In genomic region chr14:35410858-35411257, GRCh38 we compare ENCODE assay signal across 17 cellular contexts. TPM values are rescaled to one million over a fixed set of nuclear protein-coding genes. Genes with fewer than 3 reads are reported as not detected.
DNase-seq lines count a peak whose midpoint lies in the region; ATAC-seq and TF ChIP-seq lines count a peak whose summit lies in the region.
"Had no signal": no experiment of that assay in that cellular context is flagged by ENCODE, and none has a peak within 500 bp of the region (broad histone marks: within the 10 kb centered on the region; RNA-seq: fewer than 3 reads in every experiment).

No MANE protein-coding gene starts in this region.

- H3K4me3 ChIP-seq in right atrium auricular region (no peak overlapping the region), epithelial cell of esophagus (ENCODE audit: low read length) (no peak overlapping the region), sigmoid colon (no peak overlapping the region)
- H3K4me3 ChIP-seq: BLaER1 had no signal

- H3K27me3 Mint-ChIP-seq in CD4-positive, alpha-beta T cell: no peaks in the 10 kb centered on the region

- TF ChIP-seq EP300 in sigmoid colon (IDR thresholded peaks at IDR 0.05): no peak

- CTCF ChIA-PET in CD4-positive, alpha-beta T cell (lab: Charles Lee): interaction anchor here (0.7 to 1.0 kb wide), 2 partner anchors 178 to 428 kb away, joined by 3 read pairs; partner anchors contain the start of gene SRP54

- no peaks in the 10 kb centered on the region for H3K9me3 Mint-ChIP-seq in CD4-positive, alpha-beta T cell
- H3K9me3 Mint-ChIP-seq: CD8-positive, alpha-beta T cell had no signal

- H3K4me1 ChIP-seq in right atrium auricular region (peaks cover 0 to 32% of the 10 kb centered on the region in 2 donors), sigmoid colon (peaks cover 0 to 19% (median 16%) of the 10 kb centered on the region in 4 donors)

- no peak overlapping the region for H3K27ac Mint-ChIP-seq in CD4-positive, alpha-beta T cell
- H3K27ac Mint-ChIP-seq: CD8-positive, alpha-beta T cell had no signal

- 91% methylated on average over 6 of the region's 6 CpGs for WGBS in sigmoid colon, 2 donors

- H3K27me3 ChIP-seq in right atrium auricular region (no peaks in the 10 kb centered on the region), sigmoid colon (no peaks in the 10 kb centered on the region)
- no peaks in the 10 kb centered on the region for H3K27me3 ChIP-seq in CD4-positive, alpha-beta T cell (ENCODE audit: control insufficient read depth, insufficient read depth, low read length)
- H3K27me3 ChIP-seq: BLaER1 had no signal

- H3K27ac ChIP-seq in right atrium auricular region (peak overlapping the region; percentile 4 to 23), sigmoid colon (peak overlapping the region in 1 of 4 donors; percentile 14)
- no peak overlapping the region for H3K27ac ChIP-seq in CD4-positive, alpha-beta T cell (ENCODE audit: low read depth, low read length)
- H3K27ac ChIP-seq: BLaER1 had no signal

- POLR2A ChIA-PET in CD4-positive, alpha-beta T cell (lab: Charles Lee): no interaction called here

- TF ChIP-seq POLR2A in sigmoid colon (IDR thresholded peaks at IDR 0.05): no peak

- H3K9me3 ChIP-seq in right atrium auricular region (no peaks in the 10 kb centered on the region), sigmoid colon (no peaks in the 10 kb centered on the region)
- no peaks in the 10 kb centered on the region for H3K9me3 ChIP-seq in CD4-positive, alpha-beta T cell (ENCODE audit: control insufficient read depth, low read length)
- H3K9me3 ChIP-seq: BLaER1, SK-N-SH had no signal

- TF ChIP-seq CTCF in right atrium auricular region (IDR thresholded peaks at IDR 0.05) (no peak), epithelial cell of esophagus (IDR thresholded peaks at IDR 0.05; ENCODE audit: insufficient read depth, low read depth, low read length, missing control alignments) (no peak), sigmoid colon (IDR thresholded peaks at IDR 0.05) (no peak)
- TF ChIP-seq CTCF in CD4-positive, alpha-beta T cell (IDR thresholded peaks at IDR 0.05): no peak

- H3K36me3 ChIP-seq in right atrium auricular region: no peaks in the 10 kb centered on the region
- H3K36me3 ChIP-seq in sigmoid colon: no peaks in the 10 kb centered on the region
- H3K36me3 ChIP-seq: BLaER1 had no signal

- H3K36me3 Mint-ChIP-seq in CD4-positive, alpha-beta T cell (ENCODE audit: low read depth): no peaks in the 10 kb centered on the region
- H3K36me3 Mint-ChIP-seq: CD8-positive, alpha-beta T cell had no signal

- H3K4me1 Mint-ChIP-seq in CD4-positive, alpha-beta T cell (ENCODE audit: low read depth): peaks cover 38% of the 10 kb centered on the region

- no peak for ATAC-seq in left ventricle myocardium superior
- no peak for ATAC-seq in GM21576 (IDR thresholded peaks at IDR 0.05; ENCODE audit: unreplicated experiment)
- ATAC-seq in CD4-positive, alpha-beta T cell (ENCODE audit: poor library complexity): no peak
- ATAC-seq: CD8-positive, alpha-beta T cell had no signal

- no peak overlapping the region for H3K4me3 Mint-ChIP-seq in CD4-positive, alpha-beta T cell
- H3K4me3 Mint-ChIP-seq: CD8-positive, alpha-beta T cell had no signal

- intact Hi-C loops in left ventricle myocardium superior (cut with micrococcal nuclease): no loop called here
- intact Hi-C loops in sigmoid colon (cut with DNase I): no loop called here
- intact Hi-C loops in CD4-positive, alpha-beta T cell (cut with DNase I, micrococcal nuclease): loop anchor here in 1 of 2 experiments (5.0 kb wide), 1 partner anchor 369 kb away; no protein-coding TSS in a partner anchor

- DNase-seq in right atrium auricular region (ENCODE audit: low spot score) (no peak), left ventricle myocardium superior (no peak), NCI-H69 (lab: John Stamatoyannopoulos, UW) (peak; percentile 17), epithelial cell of esophagus (ENCODE audit: low read depth) (peak; percentile 37), sigmoid colon (peak; percentile 42), NCI-H2227 (lab: John Stamatoyannopoulos, UW; ENCODE audit: unreplicated experiment) (no peak)
- DNase-seq in CD4-positive, alpha-beta T cell: no peak
- DNase-seq: CD8-positive, alpha-beta T cell; NCI-H1092 treated with DMSO at 0.1 percent for 48 hours; NCI-H146; NCI-H2081; NCI-H2171 treated with DMSO at 0.1 percent for 48 hours; NCI-H446 treated with DMSO at 0.1 percent for 48 hours; SHP77; SK-N-SH had no signal

RNA-seq across cellular contexts. Expression of gene NFKBIA, which starts 6.3 kb away (rescaled TPM):
- 100 to 1,000 TPM; 237 to 302 TPM for total RNA-seq in right atrium auricular region
- total RNA-seq in left ventricle myocardium superior: 96.4 TPM
- total RNA-seq in sigmoid colon: 100 to 1,000 TPM; 258 to 340 (median 289) TPM
- 100 to 1,000 TPM in 2 of 3 donors, 10 to 100 TPM in 1; 95.5 to 188 (median 158) TPM for polyA plus RNA-seq in sigmoid colon
- total RNA-seq in CD4-positive, alpha-beta T cell: 1,000 to 10,000 TPM in 1 of 2 experiments, 100 to 1,000 TPM in 1; 977 to 1,030 TPM

Comparison
In these comparisons a context has a peak if more than half of its experiments do, and no peak if none do; other contexts are left out.
1. DNase-seq: peak in NCI-H69 (single experiment), epithelial cell of esophagus (single experiment) and sigmoid colon (single experiment); none in right atrium auricular region (single experiment), left ventricle myocardium superior (single experiment), NCI-H2227 (single experiment) and CD4-positive, alpha-beta T cell (0 of 10).